In the genomic region with DNA sequence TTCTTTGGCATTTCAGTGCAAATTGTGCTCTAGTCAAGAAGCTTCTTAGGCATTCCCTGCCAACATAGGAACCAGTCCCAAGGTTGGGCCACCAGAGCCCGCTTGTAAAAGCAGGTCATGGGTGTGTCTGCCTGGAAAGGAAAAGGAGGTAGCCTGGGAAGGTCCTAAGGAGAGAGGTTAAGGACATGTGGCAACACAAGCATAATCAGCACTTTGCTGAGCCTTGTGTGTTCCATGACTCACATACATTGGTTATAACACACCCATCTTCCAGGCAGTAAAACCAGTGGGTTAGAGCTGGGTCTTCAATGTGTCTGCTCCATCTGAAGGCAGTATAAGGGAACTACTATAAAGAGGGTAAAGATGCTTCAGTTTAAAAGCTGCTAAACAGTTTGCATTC, we compare ENCODE assay signal across 18 cellular contexts.
DNase-seq lines count a peak whose midpoint lies in the region; ATAC-seq and TF ChIP-seq lines count a peak whose summit lies in the region.
"Had no signal": no experiment of that assay in that cellular context is flagged by ENCODE, and none has a peak within 500 bp of the region (broad histone marks: within the 10 kb centered on the region; RNA-seq: fewer than 3 reads in every experiment).

No MANE protein-coding gene starts in this region.

- peaks cover 7% of the 10 kb centered on the region for H3K36me3 Mint-ChIP-seq in type B pancreatic cell
- H3K36me3 Mint-ChIP-seq in activated CD4-positive, alpha-beta memory T cell treated with anti-CD3 and anti-CD28 coated beads, Interleukin-2, amount 10 ng/mL, durations not matched to agents 7 days and 5 days (ENCODE audit: low read depth): no peaks in the 10 kb centered on the region

- H3K27ac Mint-ChIP-seq in type B pancreatic cell: peak overlapping the region; percentile 36
- H3K27ac Mint-ChIP-seq in activated CD4-positive, alpha-beta memory T cell treated with anti-CD3 and anti-CD28 coated beads, Interleukin-2, amount 10 ng/mL, durations not matched to agents 7 days and 5 days: no peak overlapping the region
- H3K27ac Mint-ChIP-seq: activated CD4-positive, alpha-beta T cell treated with anti-CD3 and anti-CD28 coated beads, Interleukin-2, amount 10 ng/mL, durations not matched to agents 7 days and 5 days had no signal

- POLR2A ChIA-PET in activated CD4-positive, alpha-beta memory T cell treated with anti-CD3 and anti-CD28 coated beads, Interleukin-2, amount 10 ng/mL, durations not matched to agents 7 days and 5 days (lab: Charles Lee): no interaction called here

- no peaks in the 10 kb centered on the region for H3K79me2 ChIP-seq in mammary epithelial cell (ENCODE audit: insufficient read depth, low read length)

- no peak overlapping the region for H3K18ac ChIP-seq in neuronal stem cell (ENCODE audit: low read length)

- H2BK12ac ChIP-seq in neuronal stem cell (ENCODE audit: low read length): no peak overlapping the region

- no peaks in the 10 kb centered on the region for H3K27me3 ChIP-seq in mammary epithelial cell (ENCODE audit: insufficient read depth, low read length)
- H3K27me3 ChIP-seq in neuronal stem cell (ENCODE audit: control insufficient read depth in 3 of 3, insufficient read depth in 3 of 3, low read depth in 1 of 3, low read length in 3 of 3): no peaks in the 10 kb centered on the region
- H3K27me3 ChIP-seq in adrenal gland: no peaks in the 10 kb centered on the region
- H3K27me3 ChIP-seq: BE2C, ovary had no signal

- 55% methylated on average over 1 of the region's 1 CpG for WGBS in mammary epithelial cell (ENCODE audit: low coverage, missing lambda C conversion rate)
- no CpG with 5 or more reads among the region's 1 CpG for WGBS in neuronal stem cell (ENCODE audit: extremely low coverage in 2 of 2, insufficient read length in 2 of 2, insufficient replicate concordance in 1 of 2), 2 donors
- 30 to 53% (median 44%) methylated on average over 1 of the region's 1 CpG for WGBS in adrenal gland, 4 donors

- H3K14ac ChIP-seq in neuronal stem cell (ENCODE audit: low read length): no peak overlapping the region

- H3K27me3 Mint-ChIP-seq in type B pancreatic cell: no peaks in the 10 kb centered on the region
- H3K27me3 Mint-ChIP-seq in activated CD4-positive, alpha-beta memory T cell treated with anti-CD3 and anti-CD28 coated beads, Interleukin-2, amount 10 ng/mL, durations not matched to agents 7 days and 5 days: peaks cover 4% of the 10 kb centered on the region
- H3K27me3 Mint-ChIP-seq: activated CD4-positive, alpha-beta T cell treated with anti-CD3 and anti-CD28 coated beads, Interleukin-2, amount 10 ng/mL, durations not matched to agents 7 days and 5 days had no signal

- H2AK5ac ChIP-seq in neuronal stem cell (ENCODE audit: low read depth, low read length): no peak overlapping the region

- no peak overlapping the region for H3K23ac ChIP-seq in neuronal stem cell (ENCODE audit: low read depth, low read length, poor library complexity)

- H3K4ac ChIP-seq in neuronal stem cell (ENCODE audit: low read length): no peak overlapping the region

- no peak overlapping the region for H4K91ac ChIP-seq in neuronal stem cell (ENCODE audit: low read depth, low read length, poor library complexity)

- H3K9me3 Mint-ChIP-seq in type B pancreatic cell: no peaks in the 10 kb centered on the region
- no peaks in the 10 kb centered on the region for H3K9me3 Mint-ChIP-seq in activated CD4-positive, alpha-beta memory T cell treated with anti-CD3 and anti-CD28 coated beads, Interleukin-2, amount 10 ng/mL, durations not matched to agents 7 days and 5 days
- H3K9me3 Mint-ChIP-seq: activated CD4-positive, alpha-beta T cell treated with anti-CD3 and anti-CD28 coated beads, Interleukin-2, amount 10 ng/mL, durations not matched to agents 7 days and 5 days had no signal

- H3K4me2 ChIP-seq in mammary epithelial cell (ENCODE audit: insufficient read depth, low read depth, low read length) (peak overlapping the region; percentile 25), neuronal stem cell (ENCODE audit: insufficient read depth, low read length, poor library complexity, severe bottlenecking) (no peak overlapping the region)

- H3K4me3 Mint-ChIP-seq in type B pancreatic cell: no peak overlapping the region
- no peak overlapping the region for H3K4me3 Mint-ChIP-seq in activated CD4-positive, alpha-beta memory T cell treated with anti-CD3 and anti-CD28 coated beads, Interleukin-2, amount 10 ng/mL, durations not matched to agents 7 days and 5 days
- H3K4me3 Mint-ChIP-seq: activated CD4-positive, alpha-beta T cell treated with anti-CD3 and anti-CD28 coated beads, Interleukin-2, amount 10 ng/mL, durations not matched to agents 7 days and 5 days had no signal

- no peak overlapping the region for H4K8ac ChIP-seq in neuronal stem cell (ENCODE audit: low read depth, low read length)

- H3K79me1 ChIP-seq in neuronal stem cell (ENCODE audit: low read depth, low read length): no peaks in the 10 kb centered on the region

- no peak overlapping the region for H2BK120ac ChIP-seq in neuronal stem cell (ENCODE audit: low read depth, low read length)

- no TSS peak for BruUV-seq in mammary epithelial cell (replicated peaks; lab: Mats Ljungman, UMichigan)

- H4K20me1 ChIP-seq in mammary epithelial cell (ENCODE audit: insufficient read depth, low read length): no peaks in the 10 kb centered on the region

- ATAC-seq in left colon: peak; percentile 94

- H3K36me3 ChIP-seq in mammary epithelial cell (ENCODE audit: insufficient read depth, low read length): no peaks in the 10 kb centered on the region
- H3K36me3 ChIP-seq in neuronal stem cell (replicated peaks in 1 of 2; ENCODE audit: control insufficient read depth in 2 of 2, insufficient read depth in 2 of 2, low read length in 2 of 2): no peaks in the 10 kb centered on the region
- H3K36me3 ChIP-seq in adrenal gland (replicated peaks in 1 of 2): no peaks in the 10 kb centered on the region
- H3K36me3 ChIP-seq: BE2C, ovary had no signal

- no peak for TF ChIP-seq POLR2A in adrenal gland (IDR thresholded peaks at IDR 0.05)

- dilution Hi-C loops in mammary epithelial cell (cut with HindIII; ENCODE audit: low sequenced_read_pairs): no loop called here

- H3K4me3 ChIP-seq in mammary epithelial cell (replicated peaks in 1 of 3; ENCODE audit: insufficient read depth in 1 of 3, low read depth in 2 of 3, low read length in 3 of 3) (no peak overlapping the region), neuronal stem cell (ENCODE audit: low read length in 2 of 2) (no peak overlapping the region), adrenal gland (no peak overlapping the region)
- H3K4me3 ChIP-seq: ovary had no signal

- H3K27ac ChIP-seq in mammary epithelial cell (ENCODE audit: insufficient read depth, low read depth, low read length): no peak overlapping the region
- H3K27ac ChIP-seq in neuronal stem cell (replicated peaks; ENCODE audit: low read length): no peak overlapping the region
- no peak overlapping the region for H3K27ac ChIP-seq in adrenal gland
- H3K27ac ChIP-seq: 22Rv1, ovary had no signal

- TF ChIP-seq CTCF in mammary epithelial cell (conservative IDR thresholded peaks at IDR 0.05 in 1 of 2, IDR thresholded peaks at IDR 0.05 in 1 of 2; ENCODE audit: extremely low read depth in 1 of 2, insufficient read depth in 1 of 2, low read depth in 1 of 2, low read length in 2 of 2): peak in 1 of 2 donors; percentile 34
- no peak for TF ChIP-seq CTCF in type B pancreatic cell (conservative IDR thresholded peaks at IDR 0.05)
- TF ChIP-seq CTCF in adrenal gland (IDR thresholded peaks at IDR 0.05): no peak

- DNase-seq in NOMO-1 treated with DMSO at 0.1 percent for 48 hours (lab: John Stamatoyannopoulos, UW; ENCODE audit: unreplicated experiment) (peak; percentile 8), NOMO-1 (lab: John Stamatoyannopoulos, UW; ENCODE audit: unreplicated experiment in 2 of 2) (no peak), mammary epithelial cell (peak; percentile 82), left colon (peak; percentile 55 to 85), type B pancreatic cell (ENCODE audit: extremely low spot score, unreplicated experiment) (no peak), neuronal stem cell (ENCODE audit: low spot score) (no peak), adrenal gland (no peak)
- no peak for DNase-seq in activated CD4-positive, alpha-beta memory T cell treated with anti-CD3 and anti-CD28 coated beads, Interleukin-2, amount 10 ng/mL, durations not matched to agents 7 days and 5 days
- DNase-seq: activated CD4-positive, alpha-beta T cell treated with anti-CD3 and anti-CD28 coated beads, Interleukin-2, amount 10 ng/mL, durations not matched to agents 7 days and 5 days; activated CD8-positive, alpha-beta memory T cell treated with anti-CD3 and anti-CD28 coated beads, Interleukin-2, amount 50 U/mL, for 48 hours; activated gamma-delta T cell; BE2C; cerebellar nuclear complex; H7; NCI-H1417; ovary; stimulated activated CD4-positive, alpha-beta T cell treated with anti-CD3 and anti-CD28 coated beads, Interleukin-4, amount 100 ng/mL, for 1 hour had no signal

- CTCF ChIA-PET in mammary epithelial cell (lab: Charles Lee; ENCODE audit: low non-redundant PET): no interaction called here
- CTCF ChIA-PET in activated CD4-positive, alpha-beta memory T cell treated with anti-CD3 and anti-CD28 coated beads, Interleukin-2, amount 10 ng/mL, durations not matched to agents 7 days and 5 days (lab: Charles Lee): no interaction called here

- H3K9ac ChIP-seq in mammary epithelial cell (ENCODE audit: insufficient read depth, low read length) (no peak overlapping the region), neuronal stem cell (ENCODE audit: low read depth, low read length, poor library complexity) (no peak overlapping the region)

- H3K9me3 ChIP-seq in mammary epithelial cell (replicated peaks; ENCODE audit: insufficient read depth, low read length) (no peaks in the 10 kb centered on the region), neuronal stem cell (replicated peaks in 1 of 2; ENCODE audit: control insufficient read depth in 2 of 2, insufficient read depth in 1 of 2, low read depth in 1 of 2, low read length in 2 of 2) (no peaks in the 10 kb centered on the region), adrenal gland (replicated peaks in 1 of 3) (no peaks in the 10 kb centered on the region)
- H3K9me3 ChIP-seq: BE2C, ovary had no signal

- H2BK15ac ChIP-seq in neuronal stem cell (ENCODE audit: low read length): no peak overlapping the region

- H3K4me1 ChIP-seq in mammary epithelial cell (ENCODE audit: insufficient read depth, low read length) (peaks cover 17% of the 10 kb centered on the region), neuronal stem cell (ENCODE audit: control insufficient read depth in 2 of 2, insufficient read depth in 1 of 2, low read depth in 1 of 2, low read length in 2 of 2) (no peaks in the 10 kb centered on the region), adrenal gland (replicated peaks in 1 of 2) (no peaks in the 10 kb centered on the region)
- H3K4me1 ChIP-seq: BE2C had no signal

- no peak overlapping the region for H2BK5ac ChIP-seq in neuronal stem cell (ENCODE audit: low read length)

- intact Hi-C loops in mammary epithelial cell (cut with micrococcal nuclease): loop anchor here (10.0 kb wide), 1 partner anchor 299 kb away; a partner anchor contains a TSS
- intact Hi-C loops in left colon (cut with DNase I, micrococcal nuclease): no loop called here
- intact Hi-C loops in adrenal gland (cut with DNase I): no loop called here

- peak overlapping the region; percentile 30 for H2AFZ ChIP-seq in mammary epithelial cell (ENCODE audit: low read depth, low read length)
- no peak overlapping the region for H2AFZ ChIP-seq in neuronal stem cell (ENCODE audit: low read length)

- H3K4me1 Mint-ChIP-seq in type B pancreatic cell (ENCODE audit: unreplicated experiment): peaks cover 9% of the 10 kb centered on the region
- H3K4me1 Mint-ChIP-seq in activated CD4-positive, alpha-beta memory T cell treated with anti-CD3 and anti-CD28 coated beads, Interleukin-2, amount 10 ng/mL, durations not matched to agents 7 days and 5 days: no peaks in the 10 kb centered on the region
- H3K4me1 Mint-ChIP-seq: activated CD4-positive, alpha-beta T cell treated with anti-CD3 and anti-CD28 coated beads, Interleukin-2, amount 10 ng/mL, durations not matched to agents 7 days and 5 days had no signal

- in situ Hi-C loops in mammary epithelial cell (cut with MboI; ENCODE audit: low sequenced_read_pairs in 2 of 2): no loop called here

Comparison
In these comparisons a context has a peak if more than half of its experiments do, and no peak if none do; other contexts are left out.
1. DNase-seq: peak in NOMO-1 treated with DMSO at 0.1 percent for 48 hours (single experiment), mammary epithelial cell (single experiment) and left colon (2 of 2); none in NOMO-1 (0 of 2), type B pancreatic cell (single experiment), neuronal stem cell (single experiment), activated CD4-positive, alpha-beta memory T cell treated with anti-CD3 and anti-CD28 coated beads, Interleukin-2, amount 10 ng/mL, durations not matched to agents 7 days and 5 days (single experiment) and adrenal gland (0 of 7).